ENCODE assay signal across 8 cellular contexts in the genomic region with DNA sequence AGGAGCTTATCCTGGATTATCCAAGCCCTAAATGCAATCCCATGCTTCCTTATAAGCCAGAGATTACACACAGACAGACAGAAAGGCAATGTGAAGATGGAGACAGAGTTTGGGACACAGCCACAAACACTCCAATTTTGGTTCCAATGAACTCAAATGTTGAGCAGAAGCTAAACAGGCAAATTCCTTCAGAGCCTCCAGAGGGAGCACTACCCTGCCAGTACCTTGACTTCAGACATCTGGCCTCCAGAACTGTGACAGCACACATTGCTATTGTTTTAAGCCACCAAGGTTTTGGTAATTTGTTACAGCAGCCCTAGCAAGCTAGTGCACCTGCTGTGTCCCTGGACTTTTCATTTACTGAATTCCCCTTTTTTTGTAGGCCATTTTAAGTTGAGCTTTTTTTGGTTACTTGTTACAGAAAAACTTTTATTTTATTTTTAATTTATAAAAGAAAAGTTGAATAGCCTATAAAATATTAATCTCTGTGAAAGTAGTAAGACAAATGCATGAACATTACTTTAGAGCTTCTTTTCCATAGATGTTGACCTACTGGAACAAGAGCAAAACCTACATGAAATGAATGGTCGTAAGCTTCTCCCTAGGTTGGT. TPM values are rescaled to one million over a fixed set of nuclear protein-coding genes. Genes with fewer than 3 reads are reported as not detected.
DNase-seq lines count a peak whose midpoint lies in the region; ATAC-seq, FAIRE-seq and TF ChIP-seq lines count a peak whose summit lies in the region.

No MANE protein-coding gene starts in this region.

- peak in 4 of 7 experiments; percentile 5 to 37 (median 24) for DNase-seq in CD8-positive, alpha-beta T cell
- DNase-seq in HT-29 (ENCODE audit: low spot score) (peak; percentile 58), T-helper 1 cell (peak in 3 of 5 donors; percentile 16 to 21 (median 18)), H1 (ENCODE audit: low read depth in 1 of 2, low spot score in 2 of 2) (peak; percentile 23 to 50), mucosa of gallbladder (ENCODE audit: low spot score) (peak; percentile 38), T1000 (lab: John Stamatoyannopoulos, UW) (no peak)

- peak; percentile 50 to 70 for TF ChIP-seq RAD21 in H1 (IDR thresholded peaks at IDR 0.05 in 1 of 2, conservative IDR thresholded peaks at IDR 0.05 in 1 of 2; ENCODE audit: low read depth in 2 of 2, low read length in 2 of 2)

- no peaks in the 10 kb centered on the region for H3K27me3 ChIP-seq in CD8-positive, alpha-beta T cell (ENCODE audit: insufficient read depth, low read length)
- H3K27me3 ChIP-seq in H1 (replicated peaks in 1 of 4; ENCODE audit: control insufficient read depth in 3 of 4, extremely low read depth in 1 of 4, insufficient read depth in 3 of 4, low read length in 3 of 4) = no peaks in the 10 kb centered on the region

- H3K9me3 Mint-ChIP-seq in CD8-positive, alpha-beta T cell = no peaks in the 10 kb centered on the region

- H3K79me2 ChIP-seq in H1 (ENCODE audit: control insufficient read depth in 1 of 2, insufficient read depth in 2 of 2, low read length in 2 of 2) = no peaks in the 10 kb centered on the region

- peak; percentile 63 for TF ChIP-seq CTCF in CD8-positive, alpha-beta T cell (IDR thresholded peaks at IDR 0.05)
- TF ChIP-seq CTCF in H1 (IDR thresholded peaks at IDR 0.05; ENCODE audit: control extremely low read depth in 1 of 3, insufficient read depth in 1 of 3, low read depth in 1 of 3, low read length in 3 of 3) = peak; percentile 43 to 86 (median 64)

- POLR2A ChIA-PET in CD8-positive, alpha-beta T cell (lab: Charles Lee) = no interaction called here
- POLR2A ChIA-PET in H1 (lab: Charles Lee; ENCODE audit: partially characterized antibody) = interaction anchor here (1.0 kb wide), 1 partner anchor 128 kb away, joined by 3 read pairs; no protein-coding TSS in a partner anchor

- intact Hi-C loops in CD8-positive, alpha-beta T cell (cut with DNase I, micrococcal nuclease) = loop anchor here (1.0 to 5.0 kb wide), 4 partner anchors 242 to 980 kb away; no protein-coding TSS in a partner anchor

- no peak overlapping the region for H3K56ac ChIP-seq in H1 (replicated peaks; ENCODE audit: insufficient read length, low read depth, low read length)

- H2BK20ac ChIP-seq in H1 (ENCODE audit: low read length) = peak overlapping the region; percentile 92

- no peak overlapping the region for H3K27ac Mint-ChIP-seq in CD8-positive, alpha-beta T cell

- no peak overlapping the region for H3K27ac ChIP-seq in CD8-positive, alpha-beta T cell (ENCODE audit: low read depth, low read length)
- no peak overlapping the region for H3K27ac ChIP-seq in H1 (ENCODE audit: low read depth, low read length)

- no peak overlapping the region for H2BK15ac ChIP-seq in H1 (ENCODE audit: low read length)

- peak; percentile 88 for FAIRE-seq in H1 (lab: Jason Lieb, UNC)

- H2AK5ac ChIP-seq in H1 (ENCODE audit: low read depth, low read length) = no peak overlapping the region

- H3K4me1 ChIP-seq in CD8-positive, alpha-beta T cell (ENCODE audit: insufficient read depth, low read length) = no peaks in the 10 kb centered on the region
- no peaks in the 10 kb centered on the region for H3K4me1 ChIP-seq in H1 (replicated peaks in 1 of 4; ENCODE audit: control insufficient read depth in 3 of 4, insufficient read depth in 4 of 4, low read length in 3 of 4)

- H2BK12ac ChIP-seq in H1 (ENCODE audit: low read depth, low read length) = no peak overlapping the region

- H3K23ac ChIP-seq in H1 (ENCODE audit: insufficient read length) = no peak overlapping the region

- no peaks in the 10 kb centered on the region for H3K36me3 Mint-ChIP-seq in CD8-positive, alpha-beta T cell

- H3K27me3 Mint-ChIP-seq in CD8-positive, alpha-beta T cell (ENCODE audit: low read depth) = peaks cover 3% of the 10 kb centered on the region

- no peak for TF ChIP-seq EP300 in H1 (IDR thresholded peaks at IDR 0.05; ENCODE audit: borderline replicate concordance in 1 of 2, low read depth in 2 of 2, low read length in 2 of 2)

- no peaks in the 10 kb centered on the region for H3K23me2 ChIP-seq in H1 (ENCODE audit: low read depth, low read length)

- H3K4me3 ChIP-seq in CD8-positive, alpha-beta T cell (ENCODE audit: low read depth, low read length) = no peak overlapping the region
- no peak overlapping the region for H3K4me3 ChIP-seq in H1 (ENCODE audit: extremely low read depth in 1 of 4, insufficient read depth in 2 of 4, low read depth in 3 of 4, low read length in 4 of 4)

- peak overlapping the region; percentile 11 for H4K91ac ChIP-seq in H1 (replicated peaks; ENCODE audit: insufficient read length, low read length)

- H4K8ac ChIP-seq in H1 (ENCODE audit: extremely low read depth, insufficient read depth, low read length) = no peak overlapping the region

- 84% methylated on average over 1 of the region's 1 CpG; no CpG with 5 or more reads in 1 of the 2 experiments for WGBS in H1 (ENCODE audit: extremely low coverage in 1 of 2, insufficient coverage in 1 of 2, insufficient read length in 1 of 2, insufficient replicate concordance in 2 of 2, low coverage in 1 of 2, low lambda C conversion rate in 2 of 2, missing lambda C conversion rate in 1 of 2), 2 experiments

- H2BK120ac ChIP-seq in H1 (replicated peaks; ENCODE audit: low read depth, low read length) = peak overlapping the region; percentile 49

- H4K20me1 ChIP-seq in H1 (replicated peaks in 1 of 2; ENCODE audit: control insufficient read depth in 1 of 2, insufficient read depth in 2 of 2, low read length in 2 of 2) = no peaks in the 10 kb centered on the region

- H3K9ac ChIP-seq in H1 (replicated peaks in 1 of 4; ENCODE audit: extremely low read depth in 1 of 4, low read depth in 3 of 4, low read length in 3 of 4) = no peak overlapping the region

- H3K4me2 ChIP-seq in H1 (ENCODE audit: insufficient read depth in 1 of 2, low read depth in 2 of 2, low read length in 2 of 2) = no peak overlapping the region

- no peaks in the 10 kb centered on the region for H3K79me1 ChIP-seq in H1 (ENCODE audit: low read depth, low read length)

- no peaks in the 10 kb centered on the region for H3K4me1 Mint-ChIP-seq in CD8-positive, alpha-beta T cell (ENCODE audit: low read depth)

- CTCF ChIA-PET in CD8-positive, alpha-beta T cell (lab: Charles Lee) = interaction anchor here (0.6 to 2.0 kb wide), 22 partner anchors 8 to 620 kb away, joined by 3 to 16 read pairs (median 3); a partner anchor contains a TSS
- CTCF ChIA-PET in H1 (lab: Charles Lee; ENCODE audit: partially characterized antibody) = interaction anchor here (0.6 to 4.0 kb wide), 36 partner anchors 8 to 532 kb away, joined by 3 to 40 read pairs (median 3); no protein-coding TSS in a partner anchor

- H3K4ac ChIP-seq in H1 (replicated peaks; ENCODE audit: insufficient read length, low read depth, low read length) = no peak overlapping the region

- no peak overlapping the region for H2BK5ac ChIP-seq in H1 (ENCODE audit: low read depth, low read length)

- H4K5ac ChIP-seq in H1 (ENCODE audit: insufficient read length, low read depth, low read length) = no peak overlapping the region

- TF ChIP-seq POLR2A in H1 (IDR thresholded peaks at IDR 0.05; ENCODE audit: control extremely low read depth in 1 of 2, low read depth in 2 of 2, low read length in 2 of 2) = no peak

- no peaks in the 10 kb centered on the region for H3K9me3 ChIP-seq in CD8-positive, alpha-beta T cell (ENCODE audit: low read length)
- no peaks in the 10 kb centered on the region for H3K9me3 ChIP-seq in H1 (ENCODE audit: insufficient read depth in 2 of 2, low read depth in 1 of 2, low read length in 1 of 2)

- no peak overlapping the region for H2AFZ ChIP-seq in H1 (ENCODE audit: low read length)

- H3K18ac ChIP-seq in H1 (ENCODE audit: extremely low read depth, low read length) = no peak overlapping the region

- H3K4me3 Mint-ChIP-seq in CD8-positive, alpha-beta T cell = no peak overlapping the region

- ATAC-seq in CD8-positive, alpha-beta T cell = peak; percentile 54
- ATAC-seq in GM18909 (IDR thresholded peaks at IDR 0.05; ENCODE audit: poor library complexity, unreplicated experiment) = peak; percentile 77
- no peak for ATAC-seq in GM18873 (IDR thresholded peaks at IDR 0.05; ENCODE audit: low FRiP score, unreplicated experiment)

- H3K14ac ChIP-seq in H1 (ENCODE audit: insufficient read length) = no peak overlapping the region

- no peaks in the 10 kb centered on the region for H3K36me3 ChIP-seq in CD8-positive, alpha-beta T cell (ENCODE audit: insufficient read depth, low read length)
- no peaks in the 10 kb centered on the region; a peak in 1 of 8 replicates for H3K36me3 ChIP-seq in H1 (ENCODE audit: control insufficient read depth in 2 of 4, insufficient read depth in 4 of 4, low read length in 3 of 4)

TF ChIP-seq in H1, 55 proteins besides CTCF, POLR2A, EP300 and RAD21:
- TF ChIP-seq TCF12 (IDR thresholded peaks at IDR 0.05; ENCODE audit: low read depth, low read length) = peak; percentile 64; the same call in 1 of the 2 replicates
- no peak for TF ChIP-seq CREB1 (IDR thresholded peaks at IDR 0.05)
- TF ChIP-seq TEAD4 (IDR thresholded peaks at IDR 0.05; ENCODE audit: low read depth, low read length) = 0 out of 2 replicates have a peak, but pooled peaks have one; percentile 50
- no peak for TF ChIP-seq BCL11A (IDR thresholded peaks at IDR 0.05; ENCODE audit: low read depth in 2 of 2, low read length in 2 of 2)
- TF ChIP-seq NANOG (IDR thresholded peaks at IDR 0.05; ENCODE audit: insufficient read depth, low read depth, low read length, poor library complexity, severe bottlenecking) = no peak
- no peak for TF ChIP-seq SIN3A (conservative IDR thresholded peaks at IDR 0.05 in 1 of 2, IDR thresholded peaks at IDR 0.05 in 1 of 2; ENCODE audit: low read depth in 1 of 2, low read length in 2 of 2)
- no peak for TF ChIP-seq SP2 (IDR thresholded peaks at IDR 0.05; ENCODE audit: low read length)
- no peak for TF ChIP-seq MAFK (IDR thresholded peaks at IDR 0.05; ENCODE audit: low read depth, low read length)
- no peak for TF ChIP-seq ZNF274 (IDR thresholded peaks at IDR 0.05; ENCODE audit: borderline replicate concordance, extremely low read depth, low read length)
- TF ChIP-seq JUND (IDR thresholded peaks at IDR 0.05; ENCODE audit: low read length) = no peak
TF ChIP-seq in H1: peak in this region for 2.

RNA-seq across cellular contexts. Expression of a gene that starts 33.4 kb away (rescaled TPM):
- 1 to 10 TPM; 1.1 TPM for total RNA-seq in CD8-positive, alpha-beta T cell
- total RNA-seq in HT-29 (2014; rRNA removed; shearing (Covaris generic)) = 3.8 and 3.9 TPM in 2 replicates
- total RNA-seq in H1 (2021; fragmentation: NEBNext Ultra II Directional; extraction: Animal tissue kit (Norgen Biotek cat#: 25700)) = 19.4 and 19.6 TPM in 2 replicates
- polyA plus RNA-seq in H1 (2011; rRNA removed) = 16.4 and 34.6 TPM in 2 replicates
- polyA plus RNA-seq in H1 (2011; cell fraction: cytosol; rRNA removed) = 12.9 TPM
- 6.5 TPM for polyA plus RNA-seq in H1 (2011; cell fraction: nucleus; rRNA removed)
- polyA plus RNA-seq in H1 (2012, experiment 1 of 2) = 16.0 to 26.6 TPM (median 25.0 TPM) in 4 replicates
- 12.9 TPM for polyA plus RNA-seq in H1 (2012, experiment 2 of 2)
- 34.3 TPM for polyA plus RNA-seq in H1 (2013, experiment 1 of 2)
- polyA plus RNA-seq in H1 (2013, experiment 2 of 2) = 45.3 TPM
- polyA minus RNA-seq in H1 (2011; rRNA and poly(A)+ RNA removed) = 23.1 and 37.4 TPM in 2 replicates
- polyA minus RNA-seq in H1 (2011; cell fraction: cytosol; rRNA and poly(A)+ RNA removed) = 8.6 TPM
- 5.8 TPM for polyA minus RNA-seq in H1 (2011; cell fraction: nucleus; rRNA and poly(A)+ RNA removed)
- 22.9 TPM for total RNA-seq in mucosa of gallbladder
